Comparison of ENCODE assay signal across 1 cellular context in genomic region chr2:153871231-153872221, GRCh38.
TF ChIP-seq lines count a peak whose summit lies in the region.

GALNT13 (plus strand) TSS chr2:153871922.

TF ChIP-seq in HepG2, 621 proteins besides CTCF, POLR2A, EP300 and RAD21 (continued from another document and continues in another):
- TF ChIP-seq LBX2 (CRISPR knock-in tag; IDR thresholded peaks at IDR 0.05; ENCODE audit: borderline replicate concordance): no peak
- no peak for TF ChIP-seq HMGXB3 (CRISPR knock-in tag; IDR thresholded peaks at IDR 0.05; ENCODE audit: borderline replicate concordance)
- TF ChIP-seq CHD2 (IDR thresholded peaks at IDR 0.05; ENCODE audit: low read depth, low read length): peak; percentile 87
- TF ChIP-seq ARNTL (CRISPR knock-in tag; IDR thresholded peaks at IDR 0.05): no peak
- TF ChIP-seq ZNF589 (CRISPR knock-in tag; conservative IDR thresholded peaks at IDR 0.05): no peak
- TF ChIP-seq ZSCAN31 (CRISPR knock-in tag; IDR thresholded peaks at IDR 0.05; ENCODE audit: low read depth): no peak
- TF ChIP-seq ZNF235 (CRISPR knock-in tag; IDR thresholded peaks at IDR 0.05; ENCODE audit: borderline replicate concordance): no peak
- TF ChIP-seq ARNT (IDR thresholded peaks at IDR 0.05): no peak
- no peak for TF ChIP-seq GMEB1 (CRISPR knock-in tag; IDR thresholded peaks at IDR 0.05; ENCODE audit: borderline replicate concordance)
- TF ChIP-seq ZBTB34 (CRISPR knock-in tag; IDR thresholded peaks at IDR 0.05): no peak
- no peak for TF ChIP-seq ZFP91 (CRISPR knock-in tag; IDR thresholded peaks at IDR 0.05; ENCODE audit: borderline replicate concordance)
- TF ChIP-seq ZNF20 (CRISPR knock-in tag; IDR thresholded peaks at IDR 0.05): no peak
- TF ChIP-seq ZNF713 (CRISPR knock-in tag; IDR thresholded peaks at IDR 0.05): no peak
- TF ChIP-seq ZNF672 (CRISPR knock-in tag; IDR thresholded peaks at IDR 0.05): no peak
- TF ChIP-seq CBFB (CRISPR knock-in tag; IDR thresholded peaks at IDR 0.05): no peak
- TF ChIP-seq ZNF263 (CRISPR knock-in tag; IDR thresholded peaks at IDR 0.05): peak; percentile 98
- TF ChIP-seq GTF2F1 (IDR thresholded peaks at IDR 0.05; ENCODE audit: low read length): no peak
- no peak for TF ChIP-seq SMYD3 (CRISPR knock-in tag; IDR thresholded peaks at IDR 0.05)
- TF ChIP-seq SMAD3 (CRISPR knock-in tag; IDR thresholded peaks at IDR 0.05): no peak
- no peak for TF ChIP-seq HNRNPUL1 (IDR thresholded peaks at IDR 0.05; ENCODE audit: low read depth, low read length)
- TF ChIP-seq DBP (CRISPR knock-in tag; IDR thresholded peaks at IDR 0.05; ENCODE audit: not compliant biosample characterization): no peak
- TF ChIP-seq DRAP1 (CRISPR knock-in tag; IDR thresholded peaks at IDR 0.05): no peak
- 0 out of 2 replicates have a peak, but pooled peaks have one; percentile 22 for TF ChIP-seq MED13 (CRISPR knock-in tag; IDR thresholded peaks at IDR 0.05)
- TF ChIP-seq SOX5 (CRISPR knock-in tag; IDR thresholded peaks at IDR 0.05; ENCODE audit: borderline replicate concordance): no peak
- no peak for TF ChIP-seq CERS6 (CRISPR knock-in tag; IDR thresholded peaks at IDR 0.05)
- 0 out of 2 replicates have a peak, but pooled peaks have one; percentile 34 for TF ChIP-seq RBFOX2 (IDR thresholded peaks at IDR 0.05; ENCODE audit: low read depth, low read length)
- TF ChIP-seq PHF8 (CRISPR knock-in tag; IDR thresholded peaks at IDR 0.05): peak; percentile 36; the same call in 1 of the 2 replicates
- no peak for TF ChIP-seq ZNF572 (CRISPR knock-in tag; IDR thresholded peaks at IDR 0.05)
- TF ChIP-seq GABPB1 (CRISPR knock-in tag; IDR thresholded peaks at IDR 0.05): no peak; the same call in 1 of the 2 replicates
- no peak for TF ChIP-seq SMAD9 (CRISPR knock-in tag; IDR thresholded peaks at IDR 0.05)
- TF ChIP-seq ARHGAP35 (CRISPR knock-in tag; IDR thresholded peaks at IDR 0.05; ENCODE audit: borderline replicate concordance): no peak
- no peak for TF ChIP-seq ATF5 (CRISPR knock-in tag; IDR thresholded peaks at IDR 0.05; ENCODE audit: low read depth)
- no peak for TF ChIP-seq KDM2A (CRISPR knock-in tag; IDR thresholded peaks at IDR 0.05; ENCODE audit: borderline replicate concordance, low read depth)
- no peak for TF ChIP-seq MAF1 (CRISPR knock-in tag; IDR thresholded peaks at IDR 0.05; ENCODE audit: borderline replicate concordance)
- TF ChIP-seq PAXIP1 (CRISPR knock-in tag; conservative IDR thresholded peaks at IDR 0.05): no peak
- TF ChIP-seq TMF1 (CRISPR knock-in tag; IDR thresholded peaks at IDR 0.05; ENCODE audit: low read depth): no peak
- TF ChIP-seq ZKSCAN8 (CRISPR knock-in tag; IDR thresholded peaks at IDR 0.05; ENCODE audit: borderline replicate concordance): no peak
- no peak for TF ChIP-seq ZNF619 (CRISPR knock-in tag; IDR thresholded peaks at IDR 0.05)
- TF ChIP-seq ZNF777 (CRISPR knock-in tag; IDR thresholded peaks at IDR 0.05): peak; percentile 81
- no peak for TF ChIP-seq ZNF770 (CRISPR knock-in tag; IDR thresholded peaks at IDR 0.05)
- no peak for TF ChIP-seq ZNF7 (CRISPR knock-in tag; IDR thresholded peaks at IDR 0.05)
- TF ChIP-seq ZNF354B (CRISPR knock-in tag; IDR thresholded peaks at IDR 0.05): no peak
- TF ChIP-seq UBTF (CRISPR knock-in tag; IDR thresholded peaks at IDR 0.05): peak; percentile 55; the same call in 1 of the 2 replicates
